14 cellular contexts compared by ENCODE assay signal in genomic region chr21:37461494-37461893, GRCh38.
A peak's percentile ranks its signal among the peaks of the same experiment; 100 is the strongest.
DNase-seq lines count a peak whose midpoint lies in the region; ATAC-seq lines count a peak whose summit lies in the region.
"Had no signal": no experiment of that assay in that cellular context is flagged by ENCODE, and none has a peak within 500 bp of the region (broad histone marks: within the 10 kb centered on the region; RNA-seq: fewer than 3 reads in every experiment).

No MANE protein-coding gene starts in this region.

- DNase-seq in EL (peak; percentile 57), HCEC 1CT (peak; percentile 11), AG08396 (ENCODE audit: low spot score) (no peak), right cardiac atrium (no peak), COR-L47 (lab: John Stamatoyannopoulos, UW) (no peak)
- no peak for DNase-seq in activated T-helper 1 cell treated with anti-CD3 and anti-CD28 coated beads, Interleukin-12 subunit alpha, Interleukin-12 subunit beta, Interleukin-2, Interleukin-4 antibody, amounts not matched to agents 30 ng/mL and 10 ng/mL and 1 ng/mL, durations not matched to agents 14 hours and 24 hours and 36 hours (ENCODE audit: low spot score)
- peak in 5 of 10 donors; percentile 13 to 72 (median 59) for DNase-seq in naive thymus-derived CD8-positive, alpha-beta T cell
- DNase-seq: amniotic stem cell, H7, kidney, NCI-H1436 treated with DMSO at 0.1 percent for 48 hours, occipital lobe, tibial artery had no signal

- 42% methylated on average over 4 of the region's 4 CpGs for WGBS in right cardiac atrium

- no peak overlapping the region for H3K27ac ChIP-seq in right cardiac atrium (ENCODE audit: low read length)

- intact Hi-C loops in activated T-helper 1 cell treated with anti-CD3 and anti-CD28 coated beads, Interleukin-12 subunit alpha, Interleukin-12 subunit beta, Interleukin-2, Interleukin-4 antibody, amounts not matched to agents 30 ng/mL and 10 ng/mL and 1 ng/mL, durations not matched to agents 14 hours and 24 hours and 36 hours (cut with micrococcal nuclease), result loop anchor here (1.0 to 10.0 kb wide), 4 partner anchors 91 to 387 kb away; partner anchors contain the start of genes PIGP, TTC3 and VPS26C
- intact Hi-C loops in right cardiac atrium (cut with DNase I), result no loop called here

- peaks cover 5% of the 10 kb centered on the region for H3K36me3 Mint-ChIP-seq in activated T-helper 1 cell treated with anti-CD3 and anti-CD28 coated beads, Interleukin-12 subunit alpha, Interleukin-12 subunit beta, Interleukin-2, Interleukin-4 antibody, amounts not matched to agents 30 ng/mL and 10 ng/mL and 1 ng/mL, durations not matched to agents 14 hours and 24 hours and 36 hours (ENCODE audit: low read depth)
- H3K36me3 Mint-ChIP-seq in naive thymus-derived CD8-positive, alpha-beta T cell, result peaks cover 0 to 3% (median 0%) of the 10 kb centered on the region in 3 donors

- H3K4me1 ChIP-seq in right cardiac atrium (ENCODE audit: control insufficient read depth, insufficient read depth, low read length), result peaks cover 28% of the 10 kb centered on the region

- no peaks in the 10 kb centered on the region for H3K27me3 Mint-ChIP-seq in activated T-helper 1 cell treated with anti-CD3 and anti-CD28 coated beads, Interleukin-12 subunit alpha, Interleukin-12 subunit beta, Interleukin-2, Interleukin-4 antibody, amounts not matched to agents 30 ng/mL and 10 ng/mL and 1 ng/mL, durations not matched to agents 14 hours and 24 hours and 36 hours (ENCODE audit: insufficient read depth)
- H3K27me3 Mint-ChIP-seq in naive thymus-derived CD8-positive, alpha-beta T cell, result no peaks in the 10 kb centered on the region

- no peaks in the 10 kb centered on the region for H3K9me3 Mint-ChIP-seq in activated T-helper 1 cell treated with anti-CD3 and anti-CD28 coated beads, Interleukin-12 subunit alpha, Interleukin-12 subunit beta, Interleukin-2, Interleukin-4 antibody, amounts not matched to agents 30 ng/mL and 10 ng/mL and 1 ng/mL, durations not matched to agents 14 hours and 24 hours and 36 hours
- no peaks in the 10 kb centered on the region for H3K9me3 Mint-ChIP-seq in naive thymus-derived CD8-positive, alpha-beta T cell

- H3K4me3 Mint-ChIP-seq in activated T-helper 1 cell treated with anti-CD3 and anti-CD28 coated beads, Interleukin-12 subunit alpha, Interleukin-12 subunit beta, Interleukin-2, Interleukin-4 antibody, amounts not matched to agents 30 ng/mL and 10 ng/mL and 1 ng/mL, durations not matched to agents 14 hours and 24 hours and 36 hours, result no peak overlapping the region
- H3K4me3 Mint-ChIP-seq in naive thymus-derived CD8-positive, alpha-beta T cell, result peak overlapping the region in 9 of 10 donors; percentile 33 to 68 (median 56)

- H3K27ac Mint-ChIP-seq in activated T-helper 1 cell treated with anti-CD3 and anti-CD28 coated beads, Interleukin-12 subunit alpha, Interleukin-12 subunit beta, Interleukin-2, Interleukin-4 antibody, amounts not matched to agents 30 ng/mL and 10 ng/mL and 1 ng/mL, durations not matched to agents 14 hours and 24 hours and 36 hours, result peak overlapping the region; percentile 32
- H3K27ac Mint-ChIP-seq in naive thymus-derived CD8-positive, alpha-beta T cell, result peak overlapping the region; percentile 72 to 95 (median 89)

- H3K4me3 ChIP-seq in right cardiac atrium (ENCODE audit: low read length), result no peak overlapping the region
- H3K4me3 ChIP-seq: tibial artery had no signal

- H3K4me1 Mint-ChIP-seq in activated T-helper 1 cell treated with anti-CD3 and anti-CD28 coated beads, Interleukin-12 subunit alpha, Interleukin-12 subunit beta, Interleukin-2, Interleukin-4 antibody, amounts not matched to agents 30 ng/mL and 10 ng/mL and 1 ng/mL, durations not matched to agents 14 hours and 24 hours and 36 hours (ENCODE audit: low read depth), result peaks cover 63% of the 10 kb centered on the region
- H3K4me1 Mint-ChIP-seq in naive thymus-derived CD8-positive, alpha-beta T cell, result peaks cover 34 to 95% (median 80%) of the 10 kb centered on the region in 4 donors

- no peaks in the 10 kb centered on the region for H3K27me3 ChIP-seq in right cardiac atrium (ENCODE audit: control insufficient read depth, insufficient read depth)
- H3K27me3 ChIP-seq: tibial artery had no signal

- H3K9me3 ChIP-seq in right cardiac atrium (ENCODE audit: control insufficient read depth, low read length), result no peaks in the 10 kb centered on the region
- H3K9me3 ChIP-seq: tibial artery had no signal

- POLR2A ChIA-PET in naive thymus-derived CD8-positive, alpha-beta T cell (lab: Charles Lee), result no interaction called here

- ATAC-seq in naive thymus-derived CD8-positive, alpha-beta T cell, result peak; percentile 57 to 83
- ATAC-seq in HG03521 (IDR thresholded peaks at IDR 0.05; ENCODE audit: unreplicated experiment) (no peak), right cardiac atrium (no peak)

Comparison
In these comparisons a context has a peak if more than half of its experiments do, and no peak if none do; other contexts are left out.
1. DNase-seq: peak in EL (single experiment) and HCEC 1CT (single experiment); none in activated T-helper 1 cell treated with anti-CD3 and anti-CD28 coated beads, Interleukin-12 subunit alpha, Interleukin-12 subunit beta, Interleukin-2, Interleukin-4 antibody, amounts not matched to agents 30 ng/mL and 10 ng/mL and 1 ng/mL, durations not matched to agents 14 hours and 24 hours and 36 hours (single experiment), AG08396 (single experiment), right cardiac atrium (0 of 3) and COR-L47 (single experiment).
2. ATAC-seq: peak in naive thymus-derived CD8-positive, alpha-beta T cell (2 of 2); none in HG03521 (single experiment) and right cardiac atrium (0 of 2).